8 cellular contexts compared by ENCODE assay signal in the genomic region with DNA sequence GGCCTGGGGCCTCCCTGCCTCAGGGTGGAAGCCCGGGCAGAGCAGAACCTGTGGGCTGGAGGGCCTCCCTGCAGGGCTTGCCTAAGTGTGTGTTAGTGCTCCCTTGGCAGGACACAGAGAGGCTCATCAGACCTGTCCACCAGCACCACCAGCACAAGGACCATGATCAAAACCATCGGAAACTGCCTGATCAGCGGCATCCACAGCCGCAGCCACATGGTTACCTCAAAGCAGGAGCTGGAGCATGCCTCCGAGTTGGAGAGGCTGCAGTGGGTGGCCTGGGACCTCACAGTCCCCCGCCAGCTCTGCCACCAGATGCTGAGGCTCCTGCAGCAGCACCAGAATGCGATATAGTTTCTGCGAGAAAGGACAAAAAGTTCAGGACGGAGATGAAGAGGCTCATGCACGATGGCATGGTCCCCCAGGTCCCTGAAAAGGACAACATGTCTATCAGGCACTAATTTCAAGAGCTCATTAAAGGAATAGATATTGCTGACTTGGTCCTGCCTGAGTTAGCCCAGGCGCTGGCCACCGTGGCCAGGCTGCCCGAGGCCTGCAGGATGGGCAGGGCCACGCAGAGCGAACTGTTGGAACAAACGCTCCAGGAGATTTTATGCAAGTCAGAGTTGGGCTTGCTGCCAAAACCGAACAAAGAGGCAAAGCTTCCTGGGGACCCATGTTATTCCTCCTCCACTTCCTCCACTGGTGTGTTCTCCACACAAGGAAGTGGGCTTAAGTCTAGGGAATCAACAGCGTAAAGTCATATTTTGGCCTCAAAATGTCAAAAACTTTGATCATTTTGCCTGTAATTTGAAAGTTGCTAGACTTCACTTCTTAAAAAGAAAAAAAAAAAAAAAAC.
A peak's percentile ranks its signal among the peaks of the same experiment; 100 is the strongest.
DNase-seq lines count a peak whose midpoint lies in the region; ATAC-seq and TF ChIP-seq lines count a peak whose summit lies in the region.

No MANE protein-coding gene starts in this region.

- H4K91ac ChIP-seq in trophoblast cell (ENCODE audit: low read depth, low read length): no peak overlapping the region

- no peak overlapping the region for H3K9ac ChIP-seq in trophoblast cell (ENCODE audit: low read length)

- H3K4me1 ChIP-seq in left ventricle myocardium inferior (peaks cover 26% of the 10 kb centered on the region), trophoblast cell (ENCODE audit: control insufficient read depth in 1 of 2, insufficient read depth in 2 of 2, low read length in 2 of 2) (peaks cover 10 to 11% of the 10 kb centered on the region in 2 experiments)

- H3K27me3 ChIP-seq in left ventricle myocardium inferior (ENCODE audit: low read depth): no peaks in the 10 kb centered on the region
- H3K27me3 ChIP-seq in trophoblast cell (ENCODE audit: insufficient read depth, low read length): no peaks in the 10 kb centered on the region

- no CpG with 5 or more reads among the region's 18 CpGs for WGBS in trophoblast cell (ENCODE audit: extremely low coverage, insufficient coverage, insufficient read length)

- H3K79me1 ChIP-seq in trophoblast cell (ENCODE audit: low read length): peaks cover 5% of the 10 kb centered on the region

- H2AK5ac ChIP-seq in trophoblast cell (ENCODE audit: low read length): no peak overlapping the region

- intact Hi-C loops in left ventricle myocardium inferior (cut with micrococcal nuclease): no loop called here

- ATAC-seq in GM21367 (IDR thresholded peaks at IDR 0.05; ENCODE audit: unreplicated experiment): no peak

- H3K23ac ChIP-seq in trophoblast cell (ENCODE audit: low read length): no peak overlapping the region

- H3K4me3 ChIP-seq in left ventricle myocardium inferior (peak overlapping the region; percentile 2), trophoblast cell (ENCODE audit: low read depth, low read length) (no peak overlapping the region)

- no peak overlapping the region for H3K4me2 ChIP-seq in trophoblast cell (ENCODE audit: low read length)

- H3K4ac ChIP-seq in trophoblast cell (ENCODE audit: low read depth, low read length): no peak overlapping the region

- no peak overlapping the region for H3K14ac ChIP-seq in trophoblast cell (ENCODE audit: low read length)

- DNase-seq in HT-29 (ENCODE audit: low spot score) (peak; percentile 86), UCSD-AML1 (lab: John Stamatoyannopoulos, UW; ENCODE audit: unreplicated experiment) (peak; percentile 77), left ventricle myocardium inferior (peak; percentile 77), smooth muscle cell of the brain vasculature (ENCODE audit: low read depth, low spot score) (peak; percentile 84), NCI-H1694 treated with DMSO at 0.1 percent for 48 hours (lab: John Stamatoyannopoulos, UW) (no peak), trophoblast cell (no peak)
- no peak for DNase-seq in stimulated activated CD4-positive, alpha-beta T cell treated with anti-CD3 and anti-CD28 coated beads, Interleukin-12 subunit alpha, Interleukin-12 subunit beta, amount 100 ng/mL, for 4 hours

- H4K8ac ChIP-seq in trophoblast cell (ENCODE audit: low read depth, low read length): no peak overlapping the region

- H3K18ac ChIP-seq in trophoblast cell (ENCODE audit: low read length): no peak overlapping the region

- H3K36me3 ChIP-seq in left ventricle myocardium inferior (no peaks in the 10 kb centered on the region), trophoblast cell (ENCODE audit: control insufficient read depth in 1 of 2, insufficient read depth in 2 of 2, low read length in 2 of 2) (no peaks in the 10 kb centered on the region)

- no peak overlapping the region for H4K12ac ChIP-seq in trophoblast cell (ENCODE audit: low read depth, low read length)

- H3K9me3 ChIP-seq in left ventricle myocardium inferior (replicated peaks) (peaks cover 6% of the 10 kb centered on the region), trophoblast cell (ENCODE audit: insufficient read depth, low read depth, low read length) (no peaks in the 10 kb centered on the region)

- no peak overlapping the region for H2BK5ac ChIP-seq in trophoblast cell (ENCODE audit: low read depth, low read length, poor library complexity)

- H2BK12ac ChIP-seq in trophoblast cell (ENCODE audit: low read length): no peak overlapping the region

- no peaks in the 10 kb centered on the region for H3K79me2 ChIP-seq in trophoblast cell (ENCODE audit: control insufficient read depth, insufficient read depth, low read length, poor library complexity)

- no peak for TF ChIP-seq CTCF in left ventricle myocardium inferior (IDR thresholded peaks at IDR 0.05; ENCODE audit: borderline replicate concordance)

- no peak overlapping the region for H2BK120ac ChIP-seq in trophoblast cell (ENCODE audit: insufficient read depth, low read length, poor library complexity)

- H2AFZ ChIP-seq in trophoblast cell (ENCODE audit: insufficient read depth, low read length, poor library complexity): no peak overlapping the region

- H3K27ac ChIP-seq in left ventricle myocardium inferior (replicated peaks): peak overlapping the region; percentile 83
- no peak overlapping the region for H3K27ac ChIP-seq in trophoblast cell (ENCODE audit: low read depth, low read length)

Comparison
In these comparisons a context has a peak if more than half of its experiments do, and no peak if none do; other contexts are left out.
1. DNase-seq: peak in HT-29 (single experiment), UCSD-AML1 (single experiment), left ventricle myocardium inferior (single experiment) and smooth muscle cell of the brain vasculature (single experiment); none in NCI-H1694 treated with DMSO at 0.1 percent for 48 hours (single experiment), stimulated activated CD4-positive, alpha-beta T cell treated with anti-CD3 and anti-CD28 coated beads, Interleukin-12 subunit alpha, Interleukin-12 subunit beta, amount 100 ng/mL, for 4 hours (single experiment) and trophoblast cell (0 of 2).